Comparison of ENCODE assay signal across 11 cellular contexts in the genomic region with DNA sequence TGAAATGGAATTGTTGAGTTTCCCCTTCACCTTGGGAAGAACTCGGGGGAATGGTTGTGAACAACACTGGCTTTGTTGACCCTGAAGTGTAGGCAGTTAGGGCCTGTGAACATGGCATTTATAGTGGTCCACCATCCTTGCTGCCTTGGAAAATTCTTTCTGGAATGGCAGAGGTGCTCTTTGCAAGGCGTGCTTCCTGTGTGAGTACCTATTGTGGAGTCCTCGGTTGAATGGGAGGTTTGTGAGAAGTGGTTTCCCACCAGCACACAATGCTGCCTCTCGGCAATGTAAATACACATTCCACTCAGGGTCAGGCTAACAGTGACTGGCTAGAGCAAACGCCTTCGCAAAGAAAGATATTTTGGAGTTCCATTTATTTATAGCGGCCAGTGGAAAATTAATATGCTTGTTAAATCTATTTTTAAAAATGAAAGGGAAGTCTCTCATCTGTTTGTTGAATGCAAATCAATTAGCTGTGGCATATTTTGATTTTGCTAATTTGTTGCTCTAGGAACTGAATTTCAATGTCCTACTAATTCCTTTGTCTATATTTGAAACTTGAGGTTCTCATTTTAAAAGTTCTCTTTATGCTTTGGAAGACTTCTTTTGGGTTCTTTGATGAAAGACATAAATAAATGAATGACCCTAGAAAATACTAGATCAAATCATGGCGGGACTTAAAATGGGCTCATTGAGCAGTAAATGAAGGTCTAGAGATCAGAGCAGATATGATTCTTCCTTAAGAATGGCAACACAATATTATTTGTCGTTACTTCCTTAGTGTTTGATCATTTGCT. TPM values are rescaled to one million over a fixed set of nuclear protein-coding genes. Genes with fewer than 3 reads are reported as not detected.
DNase-seq lines count a peak whose midpoint lies in the region; ATAC-seq and TF ChIP-seq lines count a peak whose summit lies in the region.
"Had no signal": no experiment of that assay in that cellular context is flagged by ENCODE, and none has a peak within 500 bp of the region (broad histone marks: within the 10 kb centered on the region; RNA-seq: fewer than 3 reads in every experiment).

No MANE protein-coding gene starts in this region.

- peak overlapping the region in 1 of 2 donors; percentile 64 for H3K27ac ChIP-seq in coronary artery
- H3K27ac ChIP-seq: BLaER1 treated with 17β-estradiol and CSF1 and Interleukin-3, amounts not matched to agents 10 nM and 100 nM; parathyroid adenoma had no signal

- H3K27me3 Mint-ChIP-seq in Calu3 (ENCODE audit: unreplicated experiment) (no peaks in the 10 kb centered on the region), natural killer cell (ENCODE audit: low read depth in 2 of 2) (no peaks in the 10 kb centered on the region)

- no peak overlapping the region for H3K4me3 Mint-ChIP-seq in Calu3 (ENCODE audit: low read depth, unreplicated experiment)
- H3K4me3 Mint-ChIP-seq in natural killer cell, result peak overlapping the region; percentile 58

- H3K4me1 Mint-ChIP-seq in Calu3 (ENCODE audit: low read depth, unreplicated experiment) (peaks cover 88% of the 10 kb centered on the region), natural killer cell (peaks cover 78 to 82% of the 10 kb centered on the region in 2 donors)

- no peak for TF ChIP-seq CTCF in Calu3 (IDR thresholded peaks at IDR 0.05; ENCODE audit: unreplicated experiment)
- TF ChIP-seq CTCF in coronary artery (IDR thresholded peaks at IDR 0.05), result no peak
- TF ChIP-seq CTCF in natural killer cell (IDR thresholded peaks at IDR 0.05), result no peak

- H3K36me3 Mint-ChIP-seq in Calu3 (ENCODE audit: insufficient read depth, unreplicated experiment), result peaks cover 65% of the 10 kb centered on the region
- no peaks in the 10 kb centered on the region for H3K36me3 Mint-ChIP-seq in natural killer cell

- intact Hi-C loops in Calu3 (cut with micrococcal nuclease; ENCODE audit: unreplicated experiment), result no loop called here
- intact Hi-C loops in natural killer cell (cut with micrococcal nuclease), result loop anchor here (5.0 kb wide), 2 partner anchors 33 to 37 kb away; no protein-coding TSS in a partner anchor

- BruUV-seq in Calu3 (replicated peaks; lab: Mats Ljungman, UMichigan), result no TSS peak

- CTCF ChIA-PET in Calu3 (lab: Charles Lee), result no interaction called here

- no peaks in the 10 kb centered on the region for H3K9me3 Mint-ChIP-seq in Calu3 (ENCODE audit: low read depth, unreplicated experiment)
- H3K9me3 Mint-ChIP-seq in natural killer cell, result no peaks in the 10 kb centered on the region

- H3K4me3 ChIP-seq in coronary artery, result peak overlapping the region; percentile 9
- H3K4me3 ChIP-seq: BLaER1 treated with 17β-estradiol and CSF1 and Interleukin-3, amounts not matched to agents 10 nM and 100 nM had no signal

- DNase-seq in Calu3 (no peak), NCI-H345 (lab: John Stamatoyannopoulos, UW) (peak; percentile 25), coronary artery (ENCODE audit: low spot score) (no peak), natural killer cell (no peak), HPDE6-E6E7 (ENCODE audit: extremely low spot score) (no peak)
- DNase-seq in activated effector memory CD4-positive, alpha-beta T cell treated with Interleukin-2 at 50 U/mL for 16 hours, result no peak
- DNase-seq: activated T-cell treated with anti-CD3 and anti-CD28 coated beads, Interleukin-2, amount 50 U/mL, for 48 hours had no signal

- peak overlapping the region; percentile 40 for H3K27ac Mint-ChIP-seq in Calu3 (ENCODE audit: unreplicated experiment)
- H3K27ac Mint-ChIP-seq in natural killer cell, result peak overlapping the region; percentile 67 to 92

- ATAC-seq in natural killer cell (no peak), GM21390 (IDR thresholded peaks at IDR 0.05; ENCODE audit: unreplicated experiment) (no peak), GM18511 (IDR thresholded peaks at IDR 0.05; ENCODE audit: unreplicated experiment) (no peak)

RNA-seq across cellular contexts. Expression of gene FNDC3B, which starts 59.5 kb away (rescaled TPM):
- total RNA-seq in Calu3 (2022) (345 and 453 TPM in 2 replicates), natural killer cell (100 to 1,000 TPM; 154 to 214 (median 206) TPM)
